In the genomic region with DNA sequence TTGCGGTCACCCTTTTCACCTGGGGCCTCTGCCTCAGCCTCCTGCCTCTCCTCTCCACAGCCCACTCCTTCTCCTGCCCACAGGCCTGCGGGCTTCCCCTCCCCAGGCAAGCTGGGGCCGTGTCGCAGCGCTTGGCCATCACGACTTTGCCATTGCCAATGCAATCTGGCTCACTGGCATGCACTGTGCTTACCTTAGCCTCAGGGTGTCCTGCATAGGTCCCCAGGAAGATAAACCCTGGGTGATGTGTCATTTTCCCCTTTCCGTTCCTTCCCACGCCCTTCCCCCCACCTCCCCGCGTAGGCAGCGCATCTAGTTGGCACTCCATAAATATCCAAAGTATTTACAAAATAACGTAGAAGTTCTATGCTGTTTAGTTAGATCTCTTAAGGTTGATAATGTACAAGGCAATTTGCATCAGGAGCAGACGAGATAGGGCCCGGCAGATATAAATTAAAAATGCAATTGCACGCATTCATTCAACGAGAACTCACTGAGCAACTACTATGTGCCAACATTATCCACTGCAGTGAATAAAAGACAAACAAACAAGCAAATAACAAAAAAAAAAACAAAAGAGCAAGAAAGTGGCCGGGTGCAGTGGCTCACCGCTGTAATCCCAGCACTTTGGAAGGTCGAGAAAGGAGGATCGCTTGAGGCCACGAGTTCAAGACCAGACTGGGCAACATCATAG, we compare ENCODE assay signal across 8 cellular contexts. TPM values are rescaled to one million over a fixed set of nuclear protein-coding genes. Genes with fewer than 3 reads are reported as not detected.
DNase-seq lines count a peak whose midpoint lies in the region; ATAC-seq, FAIRE-seq and TF ChIP-seq lines count a peak whose summit lies in the region.

No MANE protein-coding gene starts in this region.

- H3K27ac ChIP-seq in H9 (ENCODE audit: insufficient read length, low read depth, low read length), result no peak overlapping the region
- H3K27ac ChIP-seq in gastroesophageal sphincter, result peak overlapping the region in 3 of 4 donors; percentile 45 to 91 (median 88)
- H3K27ac ChIP-seq in skeletal muscle tissue (ENCODE audit: low read depth, low read length), result peak overlapping the region; percentile 85

- no peaks in the 10 kb centered on the region for H3K9me3 ChIP-seq in H9 (ENCODE audit: control insufficient read depth, low read depth, low read length)
- no peaks in the 10 kb centered on the region for H3K9me3 ChIP-seq in gastroesophageal sphincter
- no peaks in the 10 kb centered on the region for H3K9me3 ChIP-seq in skeletal muscle tissue (ENCODE audit: control insufficient read depth in 3 of 3, low read length in 3 of 3)

- H3K14ac ChIP-seq in H9 (ENCODE audit: insufficient read depth, low read length), result no peak overlapping the region

- no peaks in the 10 kb centered on the region for H4K20me1 ChIP-seq in H9 (ENCODE audit: control insufficient read depth, insufficient read depth, insufficient read length)

- peak overlapping the region; percentile 63 for H3K4me2 ChIP-seq in H9 (ENCODE audit: insufficient read depth, insufficient read length, low read length)

- no CpG with 5 or more reads among the region's 21 CpGs for WGBS in H9 (ENCODE audit: extremely low coverage, insufficient read length, low lambda C conversion rate)
- WGBS in gastroesophageal sphincter (ENCODE audit: low coverage in 1 of 2), 2 donors, result 38 to 50% methylated on average over 16 to 21 of the region's 21 CpGs

- H3K9me3 Mint-ChIP-seq in H9, result no peaks in the 10 kb centered on the region; a peak in 1 of 5 replicates

- H3K4ac ChIP-seq in H9 (ENCODE audit: low read depth, low read length), result no peak overlapping the region

- peaks cover 6% of the 10 kb centered on the region for H3K79me1 ChIP-seq in H9 (ENCODE audit: insufficient read depth, low read depth, low read length, poor library complexity, severe bottlenecking)

- H3K23ac ChIP-seq in H9 (ENCODE audit: insufficient read length, low read depth, low read length), result no peak overlapping the region

- H4K8ac ChIP-seq in H9 (replicated peaks; ENCODE audit: insufficient read length, low read depth, low read length), result no peak overlapping the region

- H2BK120ac ChIP-seq in H9 (ENCODE audit: low read depth, low read length, poor library complexity, severe bottlenecking), result no peak overlapping the region

- no peak overlapping the region for H2AK5ac ChIP-seq in H9 (ENCODE audit: insufficient read length, low read length)

- H3K4me1 Mint-ChIP-seq in H9, result peaks cover 16 to 17% of the 10 kb centered on the region in 2 experiments

- no peak for TF ChIP-seq POLR2A in gastroesophageal sphincter (IDR thresholded peaks at IDR 0.05)

- H2AFZ ChIP-seq in H9 (ENCODE audit: low read length), result no peak overlapping the region

- H4K5ac ChIP-seq in H9 (ENCODE audit: insufficient read length, low read depth, low read length), result no peak overlapping the region

- H3K36me3 ChIP-seq in gastroesophageal sphincter (peaks cover 0 to 25% of the 10 kb centered on the region in 2 donors), skeletal muscle tissue (ENCODE audit: control insufficient read depth in 3 of 3, insufficient read depth in 3 of 3, low read length in 3 of 3) (peaks cover 12 to 17% (median 14%) of the 10 kb centered on the region in 3 donors)

- peak overlapping the region in 2 of 3 experiments; percentile 91 to 98; a peak in 5 of 7 replicates for H3K27ac Mint-ChIP-seq in H9

- ATAC-seq in gastroesophageal sphincter, result no peak

- no peak overlapping the region for H3K56ac ChIP-seq in H9 (ENCODE audit: insufficient read length, low read depth, low read length)

- H2BK5ac ChIP-seq in H9 (ENCODE audit: insufficient read length, low read length), result no peak overlapping the region

- peaks cover 9 to 25% (median 18%) of the 10 kb centered on the region in 3 experiments; a peak in 6 of 7 replicates for H3K36me3 Mint-ChIP-seq in H9 (ENCODE audit: insufficient read depth in 1 of 3, low read depth in 3 of 3)

- peak overlapping the region; percentile 91 for H3K4me3 ChIP-seq in WI38 (ENCODE audit: low read depth, low read length)
- peak overlapping the region; percentile 91 to 98 for H3K4me3 ChIP-seq in gastroesophageal sphincter
- peak overlapping the region; percentile 97 to 100 (median 100) for H3K4me3 ChIP-seq in skeletal muscle tissue (ENCODE audit: low read length in 3 of 3)

- no peak overlapping the region for H3K18ac ChIP-seq in H9 (ENCODE audit: insufficient read length, low read depth, low read length)

- H3K27me3 ChIP-seq in H9 (ENCODE audit: insufficient read depth, low read length), result no peaks in the 10 kb centered on the region
- no peaks in the 10 kb centered on the region for H3K27me3 ChIP-seq in gastroesophageal sphincter
- H3K27me3 ChIP-seq in skeletal muscle tissue (ENCODE audit: control insufficient read depth in 3 of 3, insufficient read depth in 3 of 3, low read length in 3 of 3), result no peaks in the 10 kb centered on the region

- H3K9ac ChIP-seq in H9 (ENCODE audit: extremely low read depth, insufficient read length, low read length) (peak overlapping the region; percentile 80), skeletal muscle tissue (ENCODE audit: low read depth in 1 of 3, low read length in 3 of 3) (peak overlapping the region; percentile 99 to 100 (median 99))

- no peak for TF ChIP-seq EP300 in gastroesophageal sphincter (IDR thresholded peaks at IDR 0.05)

- no peak for FAIRE-seq in D721Med (lab: Jason Lieb, UNC)

- TF ChIP-seq CTCF in H9 (conservative IDR thresholded peaks at IDR 0.05) (no peak), WI38 (IDR thresholded peaks at IDR 0.05; ENCODE audit: low read depth, low read length) (no peak), gastroesophageal sphincter (IDR thresholded peaks at IDR 0.05) (no peak), D721Med (IDR thresholded peaks at IDR 0.05; ENCODE audit: insufficient read depth, missing control alignments) (no peak)

- H2BK15ac ChIP-seq in H9 (ENCODE audit: low read depth, low read length), result no peak overlapping the region

- no peaks in the 10 kb centered on the region; the same call in 1 of the 2 replicates for H3K4me1 ChIP-seq in H9 (ENCODE audit: insufficient read depth, low read length)
- peaks cover 0 to 66% (median 20%) of the 10 kb centered on the region in 3 donors for H3K4me1 ChIP-seq in gastroesophageal sphincter
- peaks cover 23 to 37% (median 28%) of the 10 kb centered on the region in 3 donors for H3K4me1 ChIP-seq in skeletal muscle tissue (ENCODE audit: control insufficient read depth in 3 of 3, insufficient read depth in 3 of 3, low read length in 3 of 3)

- H2BK12ac ChIP-seq in H9 (ENCODE audit: insufficient read length, low read depth, low read length), result no peak overlapping the region

- H3K79me2 ChIP-seq in H9 (ENCODE audit: insufficient read depth, low read length), result peaks cover 1% of the 10 kb centered on the region; the same call in 1 of the 2 replicates

- no peak overlapping the region for H2BK20ac ChIP-seq in H9 (ENCODE audit: low read depth, low read length, poor library complexity, severe bottlenecking)

- H3K4me3 Mint-ChIP-seq in H9, result peak overlapping the region; percentile 96

- no peak overlapping the region for H3T11ph ChIP-seq in H9 (ENCODE audit: low read length)

- DNase-seq in H9 (no peak), iPS-NIHi7 (ENCODE audit: extremely low spot score) (no peak), kidney glomerular epithelial cell (lab: John Stamatoyannopoulos, UW) (no peak), UCSD-AML1 (lab: John Stamatoyannopoulos, UW; ENCODE audit: unreplicated experiment) (no peak), D721Med (ENCODE audit: insufficient read length, low spot score) (no peak)

- no peaks in the 10 kb centered on the region; the same call in 1 of the 2 replicates for H3K27me3 Mint-ChIP-seq in H9 (ENCODE audit: low read depth)

- no peak overlapping the region for H4K91ac ChIP-seq in H9 (ENCODE audit: insufficient read length, low read depth, low read length)

- H3K23me2 ChIP-seq in H9 (ENCODE audit: insufficient read length, low read depth, low read length, poor library complexity, severe bottlenecking), result peaks cover 8% of the 10 kb centered on the region

RNA-seq across cellular contexts. Expression of gene COPG1, which starts 1.0 kb away (rescaled TPM):
- 142 and 147 TPM in 2 replicates for total RNA-seq in H9 (2021)
- 10 to 100 TPM; 64.6 to 95.8 (median 74.0) TPM for total RNA-seq in gastroesophageal sphincter
- 120 TPM for total RNA-seq in skeletal muscle tissue

RNA-seq across cellular contexts. Expression of gene HMCES, which starts 30.2 kb away (rescaled TPM):
- total RNA-seq in H9 (2021), result 51.2 and 52.4 TPM in 2 replicates
- total RNA-seq in gastroesophageal sphincter, result 10 to 100 TPM; 25.3 to 35.7 (median 30.2) TPM
- 17.2 TPM for total RNA-seq in skeletal muscle tissue
